ENCODE assay signal across 30 cellular contexts in genomic region chr3:131537531-131537930, GRCh38.
"Had no signal": no experiment of that assay in that cellular context is flagged by ENCODE, and none has a peak within 500 bp of the region (broad histone marks: within the 10 kb centered on the region; RNA-seq: fewer than 3 reads in every experiment).

No MANE protein-coding gene starts in this region.

- ATAC-seq: activated naive CD4-positive, alpha-beta T cell treated with anti-CD3 and anti-CD28 coated beads, Interleukin-2, amount 50 U/mL, for 72 hours; activated naive CD8-positive, alpha-beta T cell treated with anti-CD3 and anti-CD28 coated beads, Interleukin-2, amount 50 U/mL, for 24 hours; activated T-cell treated with anti-CD3 and anti-CD28 coated beads, Interleukin-2, amount 50 U/mL, for 4 hours; activated T-cell treated with anti-CD3 and anti-CD28 coated beads, Interleukin-2, amount 50 U/mL, for 72 hours; activated T-helper 17 cell treated with anti-CD3 and anti-CD28 coated beads, Interleukin-2, amount 50 U/mL, for 72 hours; body of pancreas had no signal

- FAIRE-seq: astrocyte, bronchial epithelial cell had no signal

- DNase-seq: activated effector memory CD4-positive, alpha-beta T cell treated with anti-CD3 and anti-CD28 coated beads, Interleukin-2, amount 50 U/mL, for 16 hours; activated effector memory CD4-positive, alpha-beta T cell treated with Interleukin-2 at 50 U/mL for 16 hours; activated gamma-delta T cell; activated gamma-delta T cell treated with Interleukin-2 at 50 U/mL for 16 hours; activated naive CD4-positive, alpha-beta T cell; activated naive CD4-positive, alpha-beta T cell treated with anti-CD3 and anti-CD28 coated beads for 36 hours; activated naive CD4-positive, alpha-beta T cell treated with anti-CD3 and anti-CD28 coated beads, Interleukin-2, amount 10 ng/mL, durations not matched to agents 7 days and 5 days; activated naive CD4-positive, alpha-beta T cell treated with anti-CD3 and anti-CD28 coated beads, Interleukin-2, amount 50 U/mL, for 16 hours; activated naive CD4-positive, alpha-beta T cell treated with Interleukin-2 at 50 U/mL for 16 hours; activated naive CD8-positive, alpha-beta T cell treated with anti-CD3 and anti-CD28 coated beads for 36 hours; activated naive CD8-positive, alpha-beta T cell treated with anti-CD3 and anti-CD28 coated beads, Interleukin-2, amount 10 ng/mL, durations not matched to agents 7 days and 5 days; activated naive CD8-positive, alpha-beta T cell treated with anti-CD3 and anti-CD28 coated beads, Interleukin-2, amount 50 U/mL, for 24 hours; activated T-cell treated with anti-CD3 and anti-CD28 coated beads, Interleukin-2, amount 50 U/mL, for 24 hours; activated T-cell treated with anti-CD3 and anti-CD28 coated beads, Interleukin-2, amount 50 U/mL, for 4 hours; activated T-cell treated with anti-CD3 and anti-CD28 coated beads, Interleukin-2, amount 50 U/mL, for 48 hours; activated T-cell treated with anti-CD3 and anti-CD28 coated beads, Interleukin-2, amount 50 U/mL, for 72 hours; adrenal gland; amniotic stem cell; amygdala; anterior cingulate cortex; aorta; body of pancreas; brain microvascular endothelial cell; caudate nucleus; central memory CD4-positive, alpha-beta T cell; cerebellar nuclear complex had no signal
